In the genomic region with DNA sequence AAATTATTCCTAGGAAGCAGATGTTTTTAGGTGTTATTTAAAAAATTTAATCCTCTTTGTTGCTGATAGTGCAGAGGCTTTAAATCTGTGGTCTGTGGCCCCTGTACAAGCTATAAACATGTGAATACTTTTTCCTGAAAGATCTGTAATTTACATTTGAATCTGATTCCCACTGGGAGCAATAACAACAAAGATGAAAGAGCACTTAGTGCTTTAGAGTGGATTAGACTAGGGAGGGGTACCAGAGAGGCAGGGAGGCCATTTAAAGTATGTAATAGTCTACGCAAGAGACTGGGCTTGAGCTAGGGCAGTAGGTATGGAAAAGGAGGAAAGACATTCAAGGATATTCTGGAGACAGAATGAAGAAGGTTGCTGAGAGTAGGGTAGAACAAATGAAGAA, we compare ENCODE assay signal across 16 cellular contexts. TPM values are rescaled to one million over a fixed set of nuclear protein-coding genes. Genes with fewer than 3 reads are reported as not detected.
DNase-seq lines count a peak whose midpoint lies in the region; ATAC-seq and TF ChIP-seq lines count a peak whose summit lies in the region.
"Had no signal": no experiment of that assay in that cellular context is flagged by ENCODE, and none has a peak within 500 bp of the region (broad histone marks: within the 10 kb centered on the region; RNA-seq: fewer than 3 reads in every experiment).

No MANE protein-coding gene starts in this region.

- no peak for ATAC-seq in HG02884 (IDR thresholded peaks at IDR 0.05; ENCODE audit: unreplicated experiment)

- no peak overlapping the region for H3K27ac ChIP-seq in A673 (ENCODE audit: low read depth, low read length, poor library complexity, severe bottlenecking)
- H3K27ac ChIP-seq: BLaER1 treated with 17β-estradiol and CSF1 and Interleukin-3, amounts not matched to agents 10 nM and 100 nM had no signal

- no peak overlapping the region for H3K9ac ChIP-seq in NT2/D1 (ENCODE audit: insufficient read length, low read depth)
- H3K9ac ChIP-seq: BLaER1 treated with 17β-estradiol and CSF1 and Interleukin-3, amounts not matched to agents 10 nM and 100 nM had no signal

- TF ChIP-seq CTCF in A673 (conservative IDR thresholded peaks at IDR 0.05; ENCODE audit: low read depth, low read length): no peak

- H3K4me1 ChIP-seq in A673 (ENCODE audit: insufficient read depth, low read length, poor library complexity, severe bottlenecking) (peaks cover 7% of the 10 kb centered on the region), HAP-1 (peaks cover 19% of the 10 kb centered on the region), NT2/D1 (ENCODE audit: insufficient read depth, insufficient read length) (no peaks in the 10 kb centered on the region)

- H3K9me3 ChIP-seq in A673 (ENCODE audit: low read depth, low read length, poor library complexity, severe bottlenecking) (no peaks in the 10 kb centered on the region), HAP-1 (no peaks in the 10 kb centered on the region), NT2/D1 (ENCODE audit: insufficient read depth, low read length) (no peaks in the 10 kb centered on the region)
- H3K9me3 ChIP-seq: BLaER1 treated with 17β-estradiol and CSF1 and Interleukin-3, amounts not matched to agents 10 nM and 100 nM had no signal

- H3K36me3 ChIP-seq in A673 (ENCODE audit: insufficient read depth, low read length, poor library complexity, severe bottlenecking) (no peaks in the 10 kb centered on the region), HAP-1 (replicated peaks) (no peaks in the 10 kb centered on the region), NT2/D1 (ENCODE audit: insufficient read depth, insufficient read length, low read length) (no peaks in the 10 kb centered on the region)

- CTCF ChIA-PET in A673 (lab: Charles Lee): no interaction called here

- in situ Hi-C loops in HAP-1 (cut with MboI; ENCODE audit: low sequenced_read_pairs): no loop called here

- no TSS peak for BruUV-seq in A673 (replicated peaks; lab: Mats Ljungman, UMichigan)

- H3K27me3 ChIP-seq in A673 (replicated peaks; ENCODE audit: insufficient read depth, low read depth, low read length, poor library complexity) (no peaks in the 10 kb centered on the region), HAP-1 (ENCODE audit: low read depth) (0 out of 2 replicates have a peak, but pooled peaks cover 2% of the 10 kb centered on the region), NT2/D1 (ENCODE audit: insufficient read depth, insufficient read length) (no peaks in the 10 kb centered on the region)
- H3K27me3 ChIP-seq: BLaER1 treated with 17β-estradiol and CSF1 and Interleukin-3, amounts not matched to agents 10 nM and 100 nM had no signal

- intact Hi-C loops in A673 (cut with micrococcal nuclease; ENCODE audit: unreplicated experiment): no loop called here

- H3K4me3 ChIP-seq in A673 (ENCODE audit: low read depth, low read length, poor library complexity, severe bottlenecking) (no peak overlapping the region), HAP-1 (no peak overlapping the region), NT2/D1 (ENCODE audit: insufficient read length, low read depth) (no peak overlapping the region)
- H3K4me3 ChIP-seq: BLaER1 treated with 17β-estradiol and CSF1 and Interleukin-3, amounts not matched to agents 10 nM and 100 nM had no signal

- POLR2A ChIA-PET in A673 (lab: Charles Lee; ENCODE audit: low non-redundant PET): no interaction called here

- peak; percentile 35 for DNase-seq in A673 (ENCODE audit: low spot score)
- DNase-seq in HAP-1 (ENCODE audit: low spot score in 2 of 2): peak; percentile 76 to 99
- DNase-seq in NT2/D1 (ENCODE audit: low read depth, low spot score): peak; percentile 18
- DNase-seq in iPS-NIHi7 (ENCODE audit: extremely low spot score): peak; percentile 15
- no peak for DNase-seq in stimulated activated naive CD4-positive, alpha-beta T cell (lab: John Stamatoyannopoulos, UW)
- no peak for DNase-seq in HuH-7.5 (ENCODE audit: low spot score)
- DNase-seq in NOMO-1 treated with DMSO at 0.1 percent for 48 hours (lab: John Stamatoyannopoulos, UW; ENCODE audit: unreplicated experiment): no peak
- DNase-seq: 8988T; ACHN; CD4-positive, CD25-positive, alpha-beta regulatory T cell; DMS 273 treated with DMSO at 0.1 percent for 48 hours; GOT3; HCEC 1CT; IMR-90 had no signal

RNA-seq across cellular contexts. Expression of gene BTRC, which starts 19.1 kb away (rescaled TPM):
- total RNA-seq in A673 (2021): 22.6 and 23.6 TPM in 2 replicates

Comparison
In these comparisons a context has a peak if more than half of its experiments do, and no peak if none do; other contexts are left out.
1. DNase-seq: peak in A673 (single experiment), HAP-1 (2 of 2), NT2/D1 (single experiment) and iPS-NIHi7 (single experiment); none in stimulated activated naive CD4-positive, alpha-beta T cell (0 of 6), HuH-7.5 (single experiment) and NOMO-1 treated with DMSO at 0.1 percent for 48 hours (single experiment).